ENCODE assay signal across 16 cellular contexts in the genomic region with DNA sequence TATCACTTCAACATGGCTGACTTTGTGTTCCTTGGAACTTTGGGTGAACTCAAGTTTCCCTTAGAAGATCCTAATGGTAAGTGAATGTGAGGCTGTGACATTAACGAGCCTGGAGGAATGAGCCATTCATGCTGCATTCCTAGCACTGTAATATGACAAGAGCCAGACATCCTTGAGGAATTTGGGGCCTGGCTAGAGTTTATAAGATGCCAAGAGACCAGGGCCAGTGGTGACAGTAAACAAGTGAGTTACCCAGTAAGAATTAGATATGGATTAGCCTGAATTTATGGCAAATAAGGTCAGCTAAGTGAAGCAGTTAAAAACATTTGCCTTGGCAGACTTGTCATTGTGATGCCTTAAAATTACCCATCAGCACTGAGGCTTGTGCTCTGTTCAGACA.
DNase-seq lines count a peak whose midpoint lies in the region; ATAC-seq and TF ChIP-seq lines count a peak whose summit lies in the region.
"Had no signal": no experiment of that assay in that cellular context is flagged by ENCODE, and none has a peak within 500 bp of the region (broad histone marks: within the 10 kb centered on the region; RNA-seq: fewer than 3 reads in every experiment).

No MANE protein-coding gene starts in this region.

- H3K4me1 Mint-ChIP-seq in chondrocyte (ENCODE audit: low read depth), result peaks cover 23% of the 10 kb centered on the region
- H3K4me1 Mint-ChIP-seq: IgD-negative memory B cell had no signal

- H3K79me1 ChIP-seq in mesenchymal stem cell (replicated peaks; ENCODE audit: low read length, poor library complexity, severe bottlenecking), result no peaks in the 10 kb centered on the region

- H2BK15ac ChIP-seq in mesenchymal stem cell (ENCODE audit: low read depth, poor library complexity, severe bottlenecking), result no peak overlapping the region

- no peaks in the 10 kb centered on the region for H3K36me3 ChIP-seq in cardiac muscle cell
- H3K36me3 ChIP-seq in right atrium auricular region, result no peaks in the 10 kb centered on the region
- no peaks in the 10 kb centered on the region for H3K36me3 ChIP-seq in mesenchymal stem cell (ENCODE audit: control insufficient read depth in 1 of 2, insufficient read depth in 2 of 2, low read depth in 1 of 2, low read length in 2 of 2)
- H3K36me3 ChIP-seq in stomach, result no peaks in the 10 kb centered on the region

- H2AFZ ChIP-seq in mesenchymal stem cell (ENCODE audit: low read depth, low read length), result no peak overlapping the region

- intact Hi-C loops in stomach (cut with DNase I; ENCODE audit: low total_unique reads), result no loop called here

- DNase-seq in cardiac muscle cell (ENCODE audit: low read depth in 1 of 2, low spot score in 1 of 2) (peak; percentile 58 to 75), right atrium auricular region (ENCODE audit: low spot score) (no peak), chondrocyte (ENCODE audit: low spot score) (no peak), mesenchymal stem cell (peak; percentile 89), stomach (no peak), NCI-H2107 (lab: John Stamatoyannopoulos, UW) (no peak)
- DNase-seq in stimulated activated CD4-positive, alpha-beta T cell treated with anti-CD3 and anti-CD28 coated beads, Interleukin-12 subunit alpha, Interleukin-12 subunit beta, amount 100 ng/mL, for 4 hours, result no peak
- DNase-seq: ACHN; activated CD4-positive, alpha-beta T cell treated with anti-CD3 and anti-CD28 coated beads, Interleukin-2, amount 50 U/mL, for 48 hours; activated naive CD4-positive, alpha-beta T cell treated with anti-CD3 and anti-CD28 coated beads for 36 hours; naive thymus-derived CD8-positive, alpha-beta T cell; NCI-H187 treated with DMSO at 0.1 percent for 48 hours; stimulated activated CD4-positive, alpha-beta T cell treated with anti-CD3 and anti-CD28 coated beads, Interleukin-15, amount 100 ng/mL, for 24 hours had no signal

- H2BK120ac ChIP-seq in mesenchymal stem cell (ENCODE audit: low read depth, low read length), result no peak overlapping the region

- peak overlapping the region; percentile 81 for H3K27ac Mint-ChIP-seq in chondrocyte (ENCODE audit: unreplicated experiment)
- H3K27ac Mint-ChIP-seq: activated naive CD4-positive, alpha-beta T cell treated with anti-CD3 and anti-CD28 coated beads for 36 hours; naive thymus-derived CD8-positive, alpha-beta T cell; T-helper 1 cell treated with Interleukin-12 subunit alpha and Interleukin-12 subunit beta and Interleukin-4 antibody, amounts not matched to agents 30 μg/mL and 1 μg/mL, for 36 hours had no signal

- no peak overlapping the region for H3K4me3 Mint-ChIP-seq in chondrocyte (ENCODE audit: unreplicated experiment)
- H3K4me3 Mint-ChIP-seq: activated naive CD4-positive, alpha-beta T cell treated with anti-CD3 and anti-CD28 coated beads for 36 hours; IgD-negative memory B cell; naive thymus-derived CD8-positive, alpha-beta T cell; T-helper 1 cell treated with Interleukin-12 subunit alpha and Interleukin-12 subunit beta and Interleukin-4 antibody, amounts not matched to agents 30 μg/mL and 1 μg/mL, for 36 hours had no signal

- no peaks in the 10 kb centered on the region for H3K27me3 ChIP-seq in cardiac muscle cell
- no peaks in the 10 kb centered on the region for H3K27me3 ChIP-seq in right atrium auricular region
- H3K27me3 ChIP-seq in mesenchymal stem cell (ENCODE audit: control insufficient read depth in 1 of 2, insufficient read depth in 1 of 2, low read length in 2 of 2), result no peaks in the 10 kb centered on the region
- no peaks in the 10 kb centered on the region for H3K27me3 ChIP-seq in stomach

- peak overlapping the region; percentile 11 for H3K9ac ChIP-seq in mesenchymal stem cell (ENCODE audit: low read length)

- H3K14ac ChIP-seq in mesenchymal stem cell (ENCODE audit: low read length in 2 of 2), result no peak overlapping the region

- H3K36me3 Mint-ChIP-seq in chondrocyte (ENCODE audit: low read depth), result no peaks in the 10 kb centered on the region
- H3K36me3 Mint-ChIP-seq: IgD-negative memory B cell; naive thymus-derived CD8-positive, alpha-beta T cell had no signal

- H3K27me3 Mint-ChIP-seq in chondrocyte (ENCODE audit: low read depth), result no peaks in the 10 kb centered on the region
- H3K27me3 Mint-ChIP-seq: IgD-negative memory B cell; naive thymus-derived CD8-positive, alpha-beta T cell had no signal

- no peak for ATAC-seq in GM21528 (IDR thresholded peaks at IDR 0.05; ENCODE audit: low FRiP score, unreplicated experiment)
- ATAC-seq: naive thymus-derived CD8-positive, alpha-beta T cell had no signal

- H3K4me3 ChIP-seq in cardiac muscle cell (no peak overlapping the region), right atrium auricular region (no peak overlapping the region), mesenchymal stem cell (ENCODE audit: insufficient read depth in 1 of 2, low read depth in 1 of 2, low read length in 2 of 2) (no peak overlapping the region), stomach (no peak overlapping the region)

- H3K4me1 ChIP-seq in cardiac muscle cell (ENCODE audit: low read depth) (peaks cover 35% of the 10 kb centered on the region), right atrium auricular region (peaks cover 0 to 34% of the 10 kb centered on the region in 2 donors), mesenchymal stem cell (ENCODE audit: control insufficient read depth, insufficient read depth, low read depth, low read length) (no peaks in the 10 kb centered on the region), stomach (peaks cover 0 to 24% (median 13%) of the 10 kb centered on the region in 4 donors)

- H2BK12ac ChIP-seq in mesenchymal stem cell (ENCODE audit: low read length in 2 of 2), result no peak overlapping the region

- H4K8ac ChIP-seq in mesenchymal stem cell (ENCODE audit: low read length), result no peak overlapping the region

- H2BK5ac ChIP-seq in mesenchymal stem cell (ENCODE audit: low read depth, low read length, poor library complexity, severe bottlenecking), result no peak overlapping the region

- no peak overlapping the region for H2AK5ac ChIP-seq in mesenchymal stem cell (ENCODE audit: low read length, severe bottlenecking)

- H4K91ac ChIP-seq in mesenchymal stem cell (ENCODE audit: low read length), result no peak overlapping the region

- 2% methylated on average over 1 of the region's 1 CpG for WGBS in mesenchymal stem cell
- WGBS in stomach, 5 donors, result 23 to 51% (median 50%) methylated on average over 1 of the region's 1 CpG

- no peak overlapping the region for H3K23ac ChIP-seq in mesenchymal stem cell (ENCODE audit: low read length in 2 of 2)

- H3K9me3 Mint-ChIP-seq in chondrocyte (ENCODE audit: low read depth), result no peaks in the 10 kb centered on the region
- H3K9me3 Mint-ChIP-seq: activated naive CD4-positive, alpha-beta T cell treated with anti-CD3 and anti-CD28 coated beads for 36 hours; IgD-negative memory B cell; naive thymus-derived CD8-positive, alpha-beta T cell; T-helper 1 cell treated with Interleukin-12 subunit alpha and Interleukin-12 subunit beta and Interleukin-4 antibody, amounts not matched to agents 30 μg/mL and 1 μg/mL, for 36 hours had no signal

- no peak for TF ChIP-seq POLR2A in stomach (IDR thresholded peaks at IDR 0.05)

- TF ChIP-seq CTCF in cardiac muscle cell (IDR thresholded peaks at IDR 0.05; ENCODE audit: low read depth, low read length), result no peak
- no peak for TF ChIP-seq CTCF in right atrium auricular region (IDR thresholded peaks at IDR 0.05)
- TF ChIP-seq CTCF in chondrocyte (IDR thresholded peaks at IDR 0.05), result no peak
- TF ChIP-seq CTCF in stomach (IDR thresholded peaks at IDR 0.05), result no peak

- no peak overlapping the region for H3K4ac ChIP-seq in mesenchymal stem cell (ENCODE audit: low read depth in 1 of 2, low read length in 2 of 2)

- H3K18ac ChIP-seq in mesenchymal stem cell (ENCODE audit: low read depth in 1 of 2, low read length in 2 of 2), result no peak overlapping the region

- peak overlapping the region; percentile 88 for H3K27ac ChIP-seq in cardiac muscle cell
- H3K27ac ChIP-seq in right atrium auricular region, result peak overlapping the region in 1 of 2 donors; percentile 65
- H3K27ac ChIP-seq in mesenchymal stem cell (ENCODE audit: low read length, poor library complexity, severe bottlenecking), result no peak overlapping the region
- H3K27ac ChIP-seq in stomach, result peak overlapping the region in 1 of 5 donors; percentile 32

- TF ChIP-seq EP300 in stomach (IDR thresholded peaks at IDR 0.05), result no peak

- no peak overlapping the region for H3K4me2 ChIP-seq in mesenchymal stem cell (ENCODE audit: low read length, poor library complexity, severe bottlenecking)

- no peaks in the 10 kb centered on the region for H3K9me3 ChIP-seq in cardiac muscle cell (ENCODE audit: low read depth)
- no peaks in the 10 kb centered on the region for H3K9me3 ChIP-seq in right atrium auricular region
- no peaks in the 10 kb centered on the region for H3K9me3 ChIP-seq in mesenchymal stem cell (ENCODE audit: control insufficient read depth, low read length)
- H3K9me3 ChIP-seq in stomach, result no peaks in the 10 kb centered on the region

Comparison
In these comparisons a context has a peak if more than half of its experiments do, and no peak if none do; other contexts are left out.
1. DNase-seq: peak in cardiac muscle cell (2 of 2) and mesenchymal stem cell (single experiment); none in right atrium auricular region (single experiment), chondrocyte (single experiment), stomach (single experiment), stimulated activated CD4-positive, alpha-beta T cell treated with anti-CD3 and anti-CD28 coated beads, Interleukin-12 subunit alpha, Interleukin-12 subunit beta, amount 100 ng/mL, for 4 hours (single experiment) and NCI-H2107 (single experiment).